ENCODE assay signal across 8 cellular contexts in genomic region chr14:53218161-53218560, GRCh38.
DNase-seq lines count a peak whose midpoint lies in the region; ATAC-seq and TF ChIP-seq lines count a peak whose summit lies in the region.

No MANE protein-coding gene starts in this region.

- no peaks in the 10 kb centered on the region for H3K9me3 ChIP-seq in thoracic aorta

- H3K4me3 ChIP-seq in kidney epithelial cell (ENCODE audit: low read depth, low read length) (peak overlapping the region; percentile 63), thoracic aorta (peak overlapping the region; percentile 84)

- peak overlapping the region; percentile 77 for H3K4me3 Mint-ChIP-seq in activated CD8-positive, alpha-beta memory T cell treated with anti-CD3 and anti-CD28 coated beads, Interleukin-2, amount 10 ng/mL, durations not matched to agents 7 days and 5 days
- H3K4me3 Mint-ChIP-seq in activated T-helper 1 cell treated with anti-CD3 and anti-CD28 coated beads, Interleukin-12 subunit alpha, Interleukin-12 subunit beta, Interleukin-2, Interleukin-4 antibody, amounts not matched to agents 30 ng/mL and 10 ng/mL and 1 ng/mL, durations not matched to agents 14 hours and 24 hours and 36 hours = peak overlapping the region; percentile 85

- H3K4me1 ChIP-seq in thoracic aorta (ENCODE audit: control insufficient read depth in 1 of 2, low read depth in 2 of 2) = peaks cover 3 to 7% of the 10 kb centered on the region in 2 donors

- no peak overlapping the region for H3K27ac ChIP-seq in thoracic aorta

- no peak for ATAC-seq in activated CD8-positive, alpha-beta memory T cell treated with anti-CD3 and anti-CD28 coated beads, Interleukin-2, amount 10 ng/mL, durations not matched to agents 7 days and 5 days
- ATAC-seq in thoracic aorta (ENCODE audit: insufficient number of reproducible peaks, low FRiP score, low read depth) = no peak
- ATAC-seq in GM21526 (IDR thresholded peaks at IDR 0.05; ENCODE audit: low FRiP score, unreplicated experiment) = no peak

- peaks cover 12% of the 10 kb centered on the region for H3K4me1 Mint-ChIP-seq in activated CD8-positive, alpha-beta memory T cell treated with anti-CD3 and anti-CD28 coated beads, Interleukin-2, amount 10 ng/mL, durations not matched to agents 7 days and 5 days
- H3K4me1 Mint-ChIP-seq in activated T-helper 1 cell treated with anti-CD3 and anti-CD28 coated beads, Interleukin-12 subunit alpha, Interleukin-12 subunit beta, Interleukin-2, Interleukin-4 antibody, amounts not matched to agents 30 ng/mL and 10 ng/mL and 1 ng/mL, durations not matched to agents 14 hours and 24 hours and 36 hours (ENCODE audit: low read depth) = peaks cover 6% of the 10 kb centered on the region

- no peaks in the 10 kb centered on the region for H3K36me3 Mint-ChIP-seq in activated CD8-positive, alpha-beta memory T cell treated with anti-CD3 and anti-CD28 coated beads, Interleukin-2, amount 10 ng/mL, durations not matched to agents 7 days and 5 days
- H3K36me3 Mint-ChIP-seq in activated T-helper 1 cell treated with anti-CD3 and anti-CD28 coated beads, Interleukin-12 subunit alpha, Interleukin-12 subunit beta, Interleukin-2, Interleukin-4 antibody, amounts not matched to agents 30 ng/mL and 10 ng/mL and 1 ng/mL, durations not matched to agents 14 hours and 24 hours and 36 hours (ENCODE audit: low read depth) = no peaks in the 10 kb centered on the region

- no peak for TF ChIP-seq CTCF in kidney epithelial cell (IDR thresholded peaks at IDR 0.05; ENCODE audit: insufficient read depth, low read length, poor library complexity, severe bottlenecking)
- no peak for TF ChIP-seq CTCF in thoracic aorta (IDR thresholded peaks at IDR 0.05)

- H3K27me3 ChIP-seq in kidney epithelial cell (ENCODE audit: control insufficient read depth, insufficient read depth, low read length) (no peaks in the 10 kb centered on the region), thoracic aorta (replicated peaks; ENCODE audit: insufficient read depth) (no peaks in the 10 kb centered on the region)

- H3K27ac Mint-ChIP-seq in activated CD8-positive, alpha-beta memory T cell treated with anti-CD3 and anti-CD28 coated beads, Interleukin-2, amount 10 ng/mL, durations not matched to agents 7 days and 5 days = peak overlapping the region; percentile 82
- H3K27ac Mint-ChIP-seq in activated T-helper 1 cell treated with anti-CD3 and anti-CD28 coated beads, Interleukin-12 subunit alpha, Interleukin-12 subunit beta, Interleukin-2, Interleukin-4 antibody, amounts not matched to agents 30 ng/mL and 10 ng/mL and 1 ng/mL, durations not matched to agents 14 hours and 24 hours and 36 hours = peak overlapping the region; percentile 10

- no peaks in the 10 kb centered on the region for H3K27me3 Mint-ChIP-seq in activated CD8-positive, alpha-beta memory T cell treated with anti-CD3 and anti-CD28 coated beads, Interleukin-2, amount 10 ng/mL, durations not matched to agents 7 days and 5 days
- no peaks in the 10 kb centered on the region for H3K27me3 Mint-ChIP-seq in activated T-helper 1 cell treated with anti-CD3 and anti-CD28 coated beads, Interleukin-12 subunit alpha, Interleukin-12 subunit beta, Interleukin-2, Interleukin-4 antibody, amounts not matched to agents 30 ng/mL and 10 ng/mL and 1 ng/mL, durations not matched to agents 14 hours and 24 hours and 36 hours (ENCODE audit: insufficient read depth)

- intact Hi-C loops in activated T-helper 1 cell treated with anti-CD3 and anti-CD28 coated beads, Interleukin-12 subunit alpha, Interleukin-12 subunit beta, Interleukin-2, Interleukin-4 antibody, amounts not matched to agents 30 ng/mL and 10 ng/mL and 1 ng/mL, durations not matched to agents 14 hours and 24 hours and 36 hours (cut with micrococcal nuclease) = no loop called here

- no peaks in the 10 kb centered on the region for H3K9me3 Mint-ChIP-seq in activated CD8-positive, alpha-beta memory T cell treated with anti-CD3 and anti-CD28 coated beads, Interleukin-2, amount 10 ng/mL, durations not matched to agents 7 days and 5 days (ENCODE audit: low read depth)
- peaks cover 1% of the 10 kb centered on the region for H3K9me3 Mint-ChIP-seq in activated T-helper 1 cell treated with anti-CD3 and anti-CD28 coated beads, Interleukin-12 subunit alpha, Interleukin-12 subunit beta, Interleukin-2, Interleukin-4 antibody, amounts not matched to agents 30 ng/mL and 10 ng/mL and 1 ng/mL, durations not matched to agents 14 hours and 24 hours and 36 hours

- CTCF ChIA-PET in activated CD8-positive, alpha-beta memory T cell treated with anti-CD3 and anti-CD28 coated beads, Interleukin-2, amount 10 ng/mL, durations not matched to agents 7 days and 5 days (lab: Charles Lee) = interaction anchor here (0.7 to 2.0 kb wide), 8 partner anchors 9 to 162 kb away, joined by 3 to 8 read pairs (median 4); partner anchors contain the start of gene DDHD1

- DNase-seq in activated CD8-positive, alpha-beta memory T cell treated with anti-CD3 and anti-CD28 coated beads, Interleukin-2, amount 10 ng/mL, durations not matched to agents 7 days and 5 days = no peak
- no peak for DNase-seq in activated CD8-positive, alpha-beta memory T cell treated with anti-CD3 and anti-CD28 coated beads for 24 hours
- DNase-seq in activated T-helper 1 cell treated with anti-CD3 and anti-CD28 coated beads, Interleukin-12 subunit alpha, Interleukin-12 subunit beta, Interleukin-2, Interleukin-4 antibody, amounts not matched to agents 30 ng/mL and 10 ng/mL and 1 ng/mL, durations not matched to agents 14 hours and 24 hours and 36 hours (ENCODE audit: low spot score) = no peak
- DNase-seq in kidney epithelial cell (ENCODE audit: low read depth) = no peak
- DNase-seq in thoracic aorta (ENCODE audit: low spot score) = no peak
- DNase-seq in NOMO-1 treated with dmso at 0.1 percent for 144 hours (lab: John Stamatoyannopoulos, UW; ENCODE audit: unreplicated experiment) = no peak
- no peak for DNase-seq in NCI-H526 (lab: John Stamatoyannopoulos, UW)

- H3K36me3 ChIP-seq in kidney epithelial cell (ENCODE audit: control insufficient read depth, insufficient read depth, low read length) (no peaks in the 10 kb centered on the region), thoracic aorta (no peaks in the 10 kb centered on the region)
